Comparison of ENCODE assay signal across 25 cellular contexts in the genomic region with DNA sequence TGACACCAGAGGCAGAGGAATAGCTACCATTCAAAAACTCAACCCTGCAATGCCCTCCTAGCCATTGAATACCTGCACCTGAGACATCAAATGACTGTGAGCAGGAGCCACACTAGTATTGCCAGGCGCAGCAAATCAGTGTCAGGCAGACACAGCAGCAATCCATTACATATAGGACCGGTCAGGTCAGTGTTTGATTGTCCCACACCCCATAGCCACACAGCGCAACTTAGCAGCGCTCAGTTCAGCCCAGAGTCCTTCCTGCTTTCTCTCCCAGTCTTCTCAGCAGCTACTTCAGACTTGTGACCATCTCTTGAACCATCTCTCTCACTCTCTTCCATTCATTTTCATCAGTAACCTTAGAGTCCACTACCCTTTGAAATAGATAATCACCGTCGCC.
"Had no signal": no experiment of that assay in that cellular context is flagged by ENCODE, and none has a peak within 500 bp of the region (broad histone marks: within the 10 kb centered on the region; RNA-seq: fewer than 3 reads in every experiment).

No MANE protein-coding gene starts in this region.

- H3K27me3 ChIP-seq: neutrophil, pancreas, right lobe of liver, testis, tibial artery, upper lobe of left lung had no signal

- H3K36me3 ChIP-seq: gastrocnemius medialis, neutrophil, pancreas, right lobe of liver, tibial artery, upper lobe of left lung had no signal

- H3K9me3 ChIP-seq: gastrocnemius medialis, neutrophil, pancreas, right lobe of liver, testis, tibial artery, upper lobe of left lung had no signal

- H3K4me3 ChIP-seq: coronary artery, gastrocnemius medialis, lung, pancreas, right lobe of liver, smooth muscle cell, testis, tibial artery, upper lobe of left lung had no signal

- ATAC-seq: effector memory CD8-positive, alpha-beta T cell; gastrocnemius medialis; left lobe of liver; right lobe of liver; stimulated activated memory B cell treated with anti-CD40 and anti-IgM and Interleukin-4, amounts not matched to agents 10 μg/mL and 1 μg/mL and 100 μg/mL, for 72 hours had no signal

- FAIRE-seq: endometrium, keratinocyte, pancreas, urothelium cell line had no signal

- H3K27ac ChIP-seq: coronary artery, gastrocnemius medialis, neutrophil, pancreas, right lobe of liver, testis, tibial artery, upper lobe of left lung had no signal

- H3K4me1 ChIP-seq: gastrocnemius medialis, pancreas, right lobe of liver, testis, tibial artery, upper lobe of left lung had no signal

- DNase-seq: dermis blood vessel endothelial cell; effector memory CD8-positive, alpha-beta T cell; erythroblast; gastrocnemius medialis; head of caudate nucleus; naive thymus-derived CD4-positive, alpha-beta T cell; pancreas; right lobe of liver; stimulated activated CD4-positive, alpha-beta T cell treated with anti-CD3 and anti-CD28 coated beads, Interleukin-12 subunit alpha, Interleukin-12 subunit beta, amount 100 ng/mL, for 4 hours; stimulated activated CD4-positive, alpha-beta T cell treated with anti-CD3 and anti-CD28 coated beads, Interleukin-1b, Interleukin-23, amount 100 ng/mL, for 48 hours; stimulated activated CD4-positive, alpha-beta T cell treated with anti-CD3 and anti-CD28 coated beads, Interleukin-4, amount 100 ng/mL, for 1 hour; stimulated activated naive CD8-positive, alpha-beta T cell treated with anti-CD3 and anti-CD28 coated beads, Interleukin-15, Interleukin-2, amounts not matched to agents 100 U/mL and 50 U/mL, for 24 hours; substantia nigra; testis; tibial artery; upper lobe of left lung had no signal
